11 cellular contexts compared by ENCODE assay signal in the genomic region with DNA sequence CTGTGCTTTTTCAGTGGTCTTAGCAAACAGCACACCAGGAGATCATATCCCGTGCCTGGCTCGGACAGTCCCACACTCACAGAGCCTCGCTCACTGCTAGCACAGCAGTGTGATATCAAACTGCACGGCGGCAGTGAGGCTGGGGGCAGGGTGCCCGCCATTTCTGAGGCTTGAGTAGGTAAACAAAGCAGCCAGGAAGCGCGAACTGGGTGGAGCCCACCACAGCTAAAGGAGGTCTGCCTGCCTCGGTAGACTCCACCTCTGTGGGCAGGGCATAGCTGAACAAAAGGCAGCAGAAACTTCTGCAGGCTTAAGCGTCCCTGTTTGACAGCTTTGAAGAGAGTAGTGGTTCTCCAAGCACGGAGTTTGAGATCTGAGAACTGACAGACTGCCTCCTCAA. TPM values are rescaled to one million over a fixed set of nuclear protein-coding genes. Genes with fewer than 3 reads are reported as not detected.
"Had no signal": no experiment of that assay in that cellular context is flagged by ENCODE, and none has a peak within 500 bp of the region (broad histone marks: within the 10 kb centered on the region; RNA-seq: fewer than 3 reads in every experiment).

No MANE protein-coding gene starts in this region.

RNA-seq across cellular contexts. Expression of a gene that starts 9.0 kb away (rescaled TPM):
- total RNA-seq: activated B cell treated with CpG ODN at 0.5 μM for 24 hours; activated CD4-positive, alpha-beta T cell treated with anti-CD3 and anti-CD28 coated beads, Interleukin-2, amount 10 ng/mL, durations not matched to agents 24 days and 14 days; activated naive CD8-positive, alpha-beta T cell treated with anti-CD3 and anti-CD28 coated beads, Interleukin-2, amount 10 ng/mL, durations not matched to agents 7 days and 5 days; activated T-cell treated with anti-CD3 and anti-CD28 coated beads, Interleukin-2, amount 50 U/mL, for 4 hours; adrenal gland; cardiac septum; cerebellum; HepG2; Peyer's patch; Right ventricle myocardium superior; SJSA1 had no signal
- polyA plus RNA-seq: adrenal gland, HepG2 had no signal

RNA-seq across cellular contexts. Expression of a gene that starts 16.4 kb away (rescaled TPM):
- total RNA-seq: activated B cell treated with CpG ODN at 0.5 μM for 24 hours; activated CD4-positive, alpha-beta T cell treated with anti-CD3 and anti-CD28 coated beads, Interleukin-2, amount 10 ng/mL, durations not matched to agents 24 days and 14 days; activated T-cell treated with anti-CD3 and anti-CD28 coated beads, Interleukin-2, amount 50 U/mL, for 4 hours; HepG2; SJSA1 had no signal
- polyA plus RNA-seq: HepG2 had no signal

RNA-seq across cellular contexts. Expression of a gene that starts 31.9 kb away (rescaled TPM):
- total RNA-seq: activated B cell treated with CpG ODN at 0.5 μM for 24 hours; activated CD4-positive, alpha-beta T cell treated with anti-CD3 and anti-CD28 coated beads, Interleukin-2, amount 10 ng/mL, durations not matched to agents 24 days and 14 days; activated naive CD8-positive, alpha-beta T cell treated with anti-CD3 and anti-CD28 coated beads, Interleukin-2, amount 10 ng/mL, durations not matched to agents 7 days and 5 days; activated T-cell treated with anti-CD3 and anti-CD28 coated beads, Interleukin-2, amount 50 U/mL, for 4 hours; HepG2; Peyer's patch; SJSA1 had no signal
- polyA plus RNA-seq: HepG2 had no signal

RNA-seq across cellular contexts. Expression of a gene that starts 49.6 kb away (rescaled TPM):
- total RNA-seq: activated CD4-positive, alpha-beta T cell treated with anti-CD3 and anti-CD28 coated beads, Interleukin-2, amount 10 ng/mL, durations not matched to agents 24 days and 14 days; SJSA1 had no signal

RNA-seq across cellular contexts. Expression of a gene that starts 53.2 kb away (rescaled TPM):
- total RNA-seq: activated B cell treated with CpG ODN at 0.5 μM for 24 hours; activated CD4-positive, alpha-beta T cell treated with anti-CD3 and anti-CD28 coated beads, Interleukin-2, amount 10 ng/mL, durations not matched to agents 24 days and 14 days; activated naive CD8-positive, alpha-beta T cell treated with anti-CD3 and anti-CD28 coated beads, Interleukin-2, amount 10 ng/mL, durations not matched to agents 7 days and 5 days; activated T-cell treated with anti-CD3 and anti-CD28 coated beads, Interleukin-2, amount 50 U/mL, for 4 hours; adrenal gland; cardiac septum; cerebellum; HepG2; Peyer's patch; Right ventricle myocardium superior; SJSA1 had no signal
- polyA plus RNA-seq: adrenal gland, HepG2 had no signal
